In genomic region chr7:134120405-134120804, GRCh38 we compare ENCODE assay signal across 20 cellular contexts. TPM values are rescaled to one million over a fixed set of nuclear protein-coding genes. Genes with fewer than 3 reads are reported as not detected.
DNase-seq lines count a peak whose midpoint lies in the region; ATAC-seq and TF ChIP-seq lines count a peak whose summit lies in the region.
"Had no signal": no experiment of that assay in that cellular context is flagged by ENCODE, and none has a peak within 500 bp of the region (broad histone marks: within the 10 kb centered on the region; RNA-seq: fewer than 3 reads in every experiment).

No MANE protein-coding gene starts in this region.

- H3K23ac ChIP-seq in H9 (ENCODE audit: insufficient read length, low read depth, low read length): no peak overlapping the region

- no peak overlapping the region for H3K14ac ChIP-seq in H9 (ENCODE audit: insufficient read depth, low read length)

- no peaks in the 10 kb centered on the region for H3K79me2 ChIP-seq in H9 (ENCODE audit: insufficient read depth, low read length)

- no peak overlapping the region for H3K18ac ChIP-seq in H9 (ENCODE audit: insufficient read length, low read depth, low read length)

- H3K27ac Mint-ChIP-seq in H9: no peak overlapping the region
- H3K27ac Mint-ChIP-seq in natural killer cell treated with Interleukin-12 subunit alpha and Interleukin-12 subunit beta and Interleukin-15 and Interleukin-18, amount 100 ng/mL, for 72 hours: no peak overlapping the region
- H3K27ac Mint-ChIP-seq: CD4-positive, CD25-positive, alpha-beta regulatory T cell had no signal

- H3T11ph ChIP-seq in H9 (ENCODE audit: low read length): no peak overlapping the region

- no peak overlapping the region for H3K27ac ChIP-seq in H9 (ENCODE audit: insufficient read length, low read depth, low read length)
- no peak overlapping the region for H3K27ac ChIP-seq in SJCRH30
- H3K27ac ChIP-seq: KMS-11 had no signal

- no peak overlapping the region for H4K8ac ChIP-seq in H9 (replicated peaks; ENCODE audit: insufficient read length, low read depth, low read length)

- H3K4ac ChIP-seq in H9 (ENCODE audit: low read depth, low read length): no peak overlapping the region

- 0 out of 2 replicates have a peak overlapping the region, but pooled peaks have one; percentile 1 for H2BK15ac ChIP-seq in H9 (ENCODE audit: low read depth, low read length)

- ATAC-seq in natural killer cell treated with Interleukin-12 subunit alpha and Interleukin-12 subunit beta and Interleukin-15 and Interleukin-18, amount 100 ng/mL, for 72 hours: no peak
- no peak for ATAC-seq in GM21529 (IDR thresholded peaks at IDR 0.05; ENCODE audit: unreplicated experiment)
- ATAC-seq: GM12878 had no signal

- H3K36me3 Mint-ChIP-seq in H9 (ENCODE audit: insufficient read depth in 1 of 3, low read depth in 3 of 3): no peaks in the 10 kb centered on the region
- no peaks in the 10 kb centered on the region for H3K36me3 Mint-ChIP-seq in natural killer cell treated with Interleukin-12 subunit alpha and Interleukin-12 subunit beta and Interleukin-15 and Interleukin-18, amount 100 ng/mL, for 72 hours
- H3K36me3 Mint-ChIP-seq: CD4-positive, CD25-positive, alpha-beta regulatory T cell had no signal

- H3K4me1 ChIP-seq in H9 (ENCODE audit: insufficient read depth, low read length): no peaks in the 10 kb centered on the region
- H3K4me1 ChIP-seq in SJCRH30: no peaks in the 10 kb centered on the region
- H3K4me1 ChIP-seq: BE2C had no signal

- TF ChIP-seq CTCF in H9 (conservative IDR thresholded peaks at IDR 0.05): no peak

- no peak overlapping the region for H3K4me3 Mint-ChIP-seq in H9
- no peak overlapping the region for H3K4me3 Mint-ChIP-seq in natural killer cell treated with Interleukin-12 subunit alpha and Interleukin-12 subunit beta and Interleukin-15 and Interleukin-18, amount 100 ng/mL, for 72 hours
- H3K4me3 Mint-ChIP-seq: CD4-positive, CD25-positive, alpha-beta regulatory T cell had no signal

- H3K36me3 ChIP-seq in SJCRH30: no peaks in the 10 kb centered on the region
- H3K36me3 ChIP-seq: BE2C had no signal

- H3K56ac ChIP-seq in H9 (ENCODE audit: insufficient read length, low read depth, low read length): no peak overlapping the region

- no peak overlapping the region for H4K91ac ChIP-seq in H9 (ENCODE audit: insufficient read length, low read depth, low read length)

- H3K9ac ChIP-seq in H9 (ENCODE audit: extremely low read depth, insufficient read length, low read length): no peak overlapping the region
- H3K9ac ChIP-seq: KMS-11 had no signal

- H2AK5ac ChIP-seq in H9 (ENCODE audit: insufficient read length, low read length): no peak overlapping the region

- H3K9me3 ChIP-seq in H9 (ENCODE audit: control insufficient read depth, low read depth, low read length) (no peaks in the 10 kb centered on the region), SJCRH30 (replicated peaks) (no peaks in the 10 kb centered on the region)
- H3K9me3 ChIP-seq: BE2C had no signal

- H3K4me3 ChIP-seq in SJCRH30: no peak overlapping the region
- H3K4me3 ChIP-seq: GM12878 had no signal

- DNase-seq in A172 (ENCODE audit: low spot score) (peak; percentile 8), H9 (no peak), SJCRH30 (peak; percentile 37 to 39), myocyte (ENCODE audit: low read depth) (peak; percentile 96), NCI-H345 treated with DMSO at 0.1 percent for 48 hours (lab: John Stamatoyannopoulos, UW; ENCODE audit: unreplicated experiment) (no peak)
- DNase-seq in stimulated activated CD4-positive, alpha-beta T cell treated with anti-CD3 and anti-CD28 coated beads, Interleukin-4, amount 100 ng/mL, for 4 hours: no peak
- DNase-seq in natural killer cell treated with Interleukin-12 subunit alpha and Interleukin-12 subunit beta and Interleukin-15 and Interleukin-18, amount 100 ng/mL, for 72 hours (ENCODE audit: low spot score): no peak
- DNase-seq: 8988T; BE2C; CD4-positive, CD25-positive, alpha-beta regulatory T cell; DMS79; H7; NCI-H187; NCI-H446 treated with DMSO at 0.1 percent for 48 hours; NCI-H526 treated with DMSO at 0.1 percent for 48 hours; Right ventricle myocardium superior had no signal

- H3K9me3 Mint-ChIP-seq in H9: peaks cover 0 to under 1% of the 10 kb centered on the region in 2 experiments; a peak in 2 of 5 replicates
- H3K9me3 Mint-ChIP-seq in natural killer cell treated with Interleukin-12 subunit alpha and Interleukin-12 subunit beta and Interleukin-15 and Interleukin-18, amount 100 ng/mL, for 72 hours: peaks cover 7% of the 10 kb centered on the region

- no peak overlapping the region for H2BK5ac ChIP-seq in H9 (ENCODE audit: insufficient read length, low read length)

- no peak overlapping the region for H4K5ac ChIP-seq in H9 (ENCODE audit: insufficient read length, low read depth, low read length)

- H3K27me3 ChIP-seq in H9 (ENCODE audit: insufficient read depth, low read length) (no peaks in the 10 kb centered on the region), SJCRH30 (no peaks in the 10 kb centered on the region; the same call in 1 of the 2 replicates)
- H3K27me3 ChIP-seq: BE2C had no signal

- no peaks in the 10 kb centered on the region for H3K79me1 ChIP-seq in H9 (ENCODE audit: insufficient read depth, low read depth, low read length, poor library complexity, severe bottlenecking)

- peaks cover 11 to 15% of the 10 kb centered on the region in 2 experiments for H3K4me1 Mint-ChIP-seq in H9
- no peaks in the 10 kb centered on the region for H3K4me1 Mint-ChIP-seq in natural killer cell treated with Interleukin-12 subunit alpha and Interleukin-12 subunit beta and Interleukin-15 and Interleukin-18, amount 100 ng/mL, for 72 hours (ENCODE audit: low read depth in 2 of 2)
- H3K4me1 Mint-ChIP-seq: CD4-positive, CD25-positive, alpha-beta regulatory T cell had no signal

- WGBS in H9 (ENCODE audit: extremely low coverage, insufficient read length, low lambda C conversion rate): no CpG with 5 or more reads among the region's 4 CpGs

- no peaks in the 10 kb centered on the region; the same call in 1 of the 2 replicates for H3K27me3 Mint-ChIP-seq in H9 (ENCODE audit: low read depth)
- H3K27me3 Mint-ChIP-seq in natural killer cell treated with Interleukin-12 subunit alpha and Interleukin-12 subunit beta and Interleukin-15 and Interleukin-18, amount 100 ng/mL, for 72 hours: peaks cover 9 to 19% of the 10 kb centered on the region in 2 donors

- H2BK120ac ChIP-seq in H9 (ENCODE audit: low read depth, low read length, poor library complexity, severe bottlenecking): no peak overlapping the region

- H2AFZ ChIP-seq in H9 (ENCODE audit: low read length): no peak overlapping the region

- no peak overlapping the region for H2BK20ac ChIP-seq in H9 (ENCODE audit: low read depth, low read length, poor library complexity, severe bottlenecking)

- no peaks in the 10 kb centered on the region for H3K23me2 ChIP-seq in H9 (ENCODE audit: insufficient read length, low read depth, low read length, poor library complexity, severe bottlenecking)

- H3K4me2 ChIP-seq in H9 (ENCODE audit: insufficient read depth, insufficient read length, low read length): no peak overlapping the region
- H3K4me2 ChIP-seq: KMS-11 had no signal

- no peaks in the 10 kb centered on the region for H4K20me1 ChIP-seq in H9 (ENCODE audit: control insufficient read depth, insufficient read depth, insufficient read length)

- no peak overlapping the region for H2BK12ac ChIP-seq in H9 (ENCODE audit: insufficient read length, low read depth, low read length)

RNA-seq across cellular contexts. Expression of gene LRGUK, which starts 6.7 kb away (rescaled TPM):
- total RNA-seq in A172 (2014; rRNA removed; shearing (Covaris generic)): 0.10 and 0.67 TPM in 2 replicates
- total RNA-seq in H9 (2021): 1.5 and 1.8 TPM in 2 replicates
- 0.04 and 0.25 TPM in 2 replicates for total RNA-seq in SJCRH30 (2014; rRNA removed; shearing (Covaris generic))
- 0.21 and 0.24 TPM in 2 replicates for total RNA-seq in myocyte
- 0.23 TPM for polyA plus RNA-seq in myocyte (2012)
- under 1 TPM; 0.50 to 0.71 TPM for total RNA-seq in natural killer cell treated with Interleukin-12 subunit alpha and Interleukin-12 subunit beta and Interleukin-15 and Interleukin-18, amount 100 ng/mL, for 72 hours
- total RNA-seq: HT1080 had no signal
- polyA plus RNA-seq: CD4-positive, CD25-positive, alpha-beta regulatory T cell had no signal

Comparison
In these comparisons a context has a peak if more than half of its experiments do, and no peak if none do; other contexts are left out.
1. DNase-seq: peak in A172 (single experiment), SJCRH30 (2 of 2) and myocyte (single experiment); none in H9 (single experiment), stimulated activated CD4-positive, alpha-beta T cell treated with anti-CD3 and anti-CD28 coated beads, Interleukin-4, amount 100 ng/mL, for 4 hours (0 of 2), natural killer cell treated with Interleukin-12 subunit alpha and Interleukin-12 subunit beta and Interleukin-15 and Interleukin-18, amount 100 ng/mL, for 72 hours (single experiment) and NCI-H345 treated with DMSO at 0.1 percent for 48 hours (single experiment).